13 cellular contexts compared by ENCODE assay signal in genomic region chr11:113184498-113184897, GRCh38.
A peak's percentile ranks its signal among the peaks of the same experiment; 100 is the strongest.
DNase-seq lines count a peak whose midpoint lies in the region; ATAC-seq, FAIRE-seq and TF ChIP-seq lines count a peak whose summit lies in the region.
"Had no signal": no experiment of that assay in that cellular context is flagged by ENCODE, and none has a peak within 500 bp of the region (broad histone marks: within the 10 kb centered on the region; RNA-seq: fewer than 3 reads in every experiment).

No MANE protein-coding gene starts in this region.

- no peaks in the 10 kb centered on the region for H4K20me1 ChIP-seq in HepG2 (ENCODE audit: insufficient read depth, low read length)

- H3K27ac ChIP-seq in HepG2 (ENCODE audit: extremely low read length, insufficient read depth, low read length) (no peak overlapping the region), kidney (ENCODE audit: low read depth in 2 of 2, low read length in 2 of 2) (no peak overlapping the region)

- H3K4me2 ChIP-seq in HepG2 (ENCODE audit: low read depth, low read length): no peak overlapping the region

- H3K36me3 ChIP-seq in HepG2 (replicated peaks in 1 of 2; ENCODE audit: control insufficient read depth in 1 of 2, insufficient read depth in 2 of 2, low read length in 2 of 2) (no peaks in the 10 kb centered on the region), kidney (ENCODE audit: control insufficient read depth in 1 of 2, insufficient read depth in 2 of 2, low read length in 2 of 2) (no peaks in the 10 kb centered on the region)

- H3K4me1 Mint-ChIP-seq in immature natural killer cell: peaks cover 29 to 78% of the 10 kb centered on the region in 2 donors
- H3K4me1 Mint-ChIP-seq: activated naive CD8-positive, alpha-beta T cell treated with anti-CD3 and anti-CD28 coated beads, Interleukin-2, amount 50 U/mL, for 24 hours; CD4-positive, alpha-beta memory T cell had no signal

- no peak overlapping the region for H2AFZ ChIP-seq in HepG2 (ENCODE audit: low read length)

- CTCF ChIA-PET in HepG2 (lab: Yijun Ruan, JAX; ENCODE audit: low intra/inter-chr PET ratio, low total read pairs): no interaction called here

- no peak overlapping the region for H3K4me3 Mint-ChIP-seq in immature natural killer cell
- H3K4me3 Mint-ChIP-seq: activated naive CD8-positive, alpha-beta T cell treated with anti-CD3 and anti-CD28 coated beads, Interleukin-2, amount 50 U/mL, for 24 hours; CD4-positive, alpha-beta memory T cell had no signal

- no TSS peak for BruUV-seq in HepG2 (replicated peaks; lab: Mats Ljungman, UMichigan)

- FAIRE-seq in HepG2 (lab: Jason Lieb, UNC): no peak
- FAIRE-seq in kidney (lab: Jason Lieb, UNC): no peak

- H3K27ac Mint-ChIP-seq in immature natural killer cell: no peak overlapping the region
- H3K27ac Mint-ChIP-seq: activated naive CD8-positive, alpha-beta T cell treated with anti-CD3 and anti-CD28 coated beads, Interleukin-2, amount 50 U/mL, for 24 hours; CD4-positive, alpha-beta memory T cell had no signal

- POLR2A ChIA-PET in HepG2 (lab: Yijun Ruan, JAX): no interaction called here

- peak; percentile 70 for ATAC-seq in HepG2
- ATAC-seq: activated naive CD8-positive, alpha-beta T cell treated with anti-CD3 and anti-CD28 coated beads, Interleukin-2, amount 50 U/mL, for 24 hours had no signal

- TF ChIP-seq RAD21 in HepG2 (CRISPR knock-in tag; IDR thresholded peaks at IDR 0.05): no peak

- intact Hi-C loops in HepG2 (cut with micrococcal nuclease; ENCODE audit: unreplicated experiment) (no loop called here), kidney (cut with DNase I) (no loop called here)

- no peaks in the 10 kb centered on the region for H3K79me2 ChIP-seq in HepG2 (ENCODE audit: insufficient read depth, low read length)

- 10% methylated on average over 5 of the region's 5 CpGs for WGBS in HepG2 (ENCODE audit: low lambda C conversion rate)

- in situ Hi-C loops in Caki2 (cut with HindIII; ENCODE audit: low pct_unique_long_range_greater_than_20kb, low sequenced_read_pairs): no loop called here
- in situ Hi-C loops in astrocyte of the spinal cord (cut with HindIII; ENCODE audit: low sequenced_read_pairs): no loop called here
- in situ Hi-C loops in HepG2 (cut with HindIII; ENCODE audit: extremely low pct_ligation_motif_present, low pct_unique_long_range_greater_than_20kb): no loop called here

- no peaks in the 10 kb centered on the region for H3K9me3 Mint-ChIP-seq in immature natural killer cell
- H3K9me3 Mint-ChIP-seq: activated naive CD8-positive, alpha-beta T cell treated with anti-CD3 and anti-CD28 coated beads, Interleukin-2, amount 50 U/mL, for 24 hours had no signal

- DNase-seq in Caki2 (ENCODE audit: low read depth) (peak; percentile 46), MV-4-11 (lab: John Stamatoyannopoulos, UW) (peak; percentile 38), astrocyte of the spinal cord (ENCODE audit: low read depth, low spot score) (peak; percentile 86), HepG2 (ENCODE audit: low spot score) (peak; percentile 35), immature natural killer cell (no peak), HUDEP-2 (lab: John Stamatoyannopoulos, UW; ENCODE audit: unreplicated experiment in 76 of 76) (no peak), kidney (no peak)
- DNase-seq in activated CD4-positive, alpha-beta T cell treated with anti-CD3 and anti-CD28 coated beads for 4 hours: no peak
- DNase-seq: activated CD4-positive, alpha-beta T cell treated with anti-CD3 and anti-CD28 coated beads, Interleukin-2, amount 50 U/mL, for 48 hours; activated naive CD8-positive, alpha-beta T cell treated with anti-CD3 and anti-CD28 coated beads, Interleukin-2, amount 50 U/mL, for 24 hours; CD4-positive, alpha-beta memory T cell; NCI-H2227 treated with DMSO at 0.1 percent for 48 hours; posterior cingulate gyrus had no signal

- H3K27me3 Mint-ChIP-seq in immature natural killer cell (ENCODE audit: low read depth in 3 of 3): no peaks in the 10 kb centered on the region

- peaks cover 0 to 4% (median 2%) of the 10 kb centered on the region in 3 donors for H3K36me3 Mint-ChIP-seq in immature natural killer cell
- H3K36me3 Mint-ChIP-seq: CD4-positive, alpha-beta memory T cell had no signal

- H3K4me1 ChIP-seq in HepG2 (ENCODE audit: insufficient read depth, low read length) (no peaks in the 10 kb centered on the region), kidney (ENCODE audit: control insufficient read depth in 1 of 2, insufficient read depth in 1 of 2, low read depth in 1 of 2, low read length in 2 of 2) (no peaks in the 10 kb centered on the region)

- H3K9ac ChIP-seq in HepG2 (ENCODE audit: insufficient read depth, low read depth, low read length): no peak overlapping the region
- H3K9ac ChIP-seq in kidney (ENCODE audit: low read length in 2 of 2): no peak overlapping the region

- H3K9me3 ChIP-seq in HepG2 (ENCODE audit: low read length): no peaks in the 10 kb centered on the region
- H3K9me3 ChIP-seq in kidney (ENCODE audit: control insufficient read depth in 1 of 2, low read length in 2 of 2): no peaks in the 10 kb centered on the region

- TF ChIP-seq CTCF in astrocyte of the spinal cord (IDR thresholded peaks at IDR 0.05; ENCODE audit: low read depth, low read length): no peak
- TF ChIP-seq CTCF in HepG2 (CRISPR knock-in tag; IDR thresholded peaks at IDR 0.05): no peak
- no peak for TF ChIP-seq CTCF in kidney (IDR thresholded peaks at IDR 0.05; ENCODE audit: borderline replicate concordance, extremely low read depth, insufficient read depth)

- TF ChIP-seq POLR2A in HepG2 (IDR thresholded peaks at IDR 0.05; ENCODE audit: insufficient read depth in 1 of 2, low read depth in 2 of 2, low read length in 2 of 2): no peak

- peaks cover 0 to 21% of the 10 kb centered on the region in 2 experiments; a peak in 3 of 5 replicates for H3K27me3 ChIP-seq in HepG2 (ENCODE audit: control insufficient read depth in 1 of 2, insufficient read depth in 2 of 2, low read length in 2 of 2)

- TF ChIP-seq EP300 in HepG2 (IDR thresholded peaks at IDR 0.05; ENCODE audit: low read depth in 2 of 2, low read length in 2 of 2): no peak
- TF ChIP-seq EP300 in HepG2 (CRISPR knock-in tag; IDR thresholded peaks at IDR 0.05; ENCODE audit: borderline replicate concordance): no peak

- H3K4me3 ChIP-seq in astrocyte of the spinal cord (ENCODE audit: low read depth, low read length) (no peak overlapping the region), HepG2 (replicated peaks in 1 of 3; ENCODE audit: insufficient read depth in 1 of 3, low read depth in 2 of 3, low read length in 3 of 3) (no peak overlapping the region), kidney (ENCODE audit: low read length in 2 of 2) (no peak overlapping the region)

TF ChIP-seq in HepG2, 621 proteins besides CTCF, POLR2A, EP300 and RAD21 (continues in another document):
- peak; percentile 91 for TF ChIP-seq FOSL2 (CRISPR knock-in tag; IDR thresholded peaks at IDR 0.05)
- 0 out of 2 replicates have a peak, but pooled peaks have one; percentile 44 for TF ChIP-seq TFE3 (CRISPR knock-in tag; IDR thresholded peaks at IDR 0.05)
- peak; percentile 86; the same call in 1 of the 2 replicates for TF ChIP-seq CEBPB (IDR thresholded peaks at IDR 0.05; ENCODE audit: borderline replicate concordance, low read depth, low read length)
- peak; percentile 34; the same call in 1 of the 2 replicates for TF ChIP-seq USF2 (IDR thresholded peaks at IDR 0.05; ENCODE audit: low read depth, low read length)
- TF ChIP-seq USF2 (CRISPR knock-in tag; IDR thresholded peaks at IDR 0.05; ENCODE audit: borderline replicate concordance): no peak

Comparison
In these comparisons a context has a peak if more than half of its experiments do, and no peak if none do; other contexts are left out.
1. DNase-seq: peak in Caki2 (single experiment), MV-4-11 (single experiment), astrocyte of the spinal cord (single experiment) and HepG2 (single experiment); none in immature natural killer cell (0 of 3), activated CD4-positive, alpha-beta T cell treated with anti-CD3 and anti-CD28 coated beads for 4 hours (0 of 2), HUDEP-2 (0 of 76) and kidney (single experiment).